ENCODE assay signal across 1 cellular context in the genomic region with DNA sequence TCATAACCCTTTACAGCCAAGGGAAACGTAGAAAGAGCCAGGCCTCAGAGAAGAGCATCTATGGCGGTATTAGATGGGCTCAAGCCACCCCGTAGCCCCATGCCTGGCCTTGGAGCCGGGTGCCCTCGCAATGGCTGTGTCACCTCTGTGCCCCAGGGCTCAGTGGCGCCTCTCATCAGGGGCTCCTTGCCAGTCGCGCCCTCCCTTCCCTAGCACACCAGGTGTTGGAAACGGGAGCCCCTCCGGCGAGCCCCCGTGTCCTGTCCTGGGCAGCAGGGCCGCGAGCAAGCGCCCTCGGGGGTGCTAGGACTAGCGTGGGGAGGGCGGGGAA.
TF ChIP-seq lines count a peak whose summit lies in the region.

No MANE protein-coding gene starts in this region.

TF ChIP-seq in K562, 482 proteins besides CTCF, POLR2A, EP300 and RAD21:
- TF ChIP-seq, protein P1, sequence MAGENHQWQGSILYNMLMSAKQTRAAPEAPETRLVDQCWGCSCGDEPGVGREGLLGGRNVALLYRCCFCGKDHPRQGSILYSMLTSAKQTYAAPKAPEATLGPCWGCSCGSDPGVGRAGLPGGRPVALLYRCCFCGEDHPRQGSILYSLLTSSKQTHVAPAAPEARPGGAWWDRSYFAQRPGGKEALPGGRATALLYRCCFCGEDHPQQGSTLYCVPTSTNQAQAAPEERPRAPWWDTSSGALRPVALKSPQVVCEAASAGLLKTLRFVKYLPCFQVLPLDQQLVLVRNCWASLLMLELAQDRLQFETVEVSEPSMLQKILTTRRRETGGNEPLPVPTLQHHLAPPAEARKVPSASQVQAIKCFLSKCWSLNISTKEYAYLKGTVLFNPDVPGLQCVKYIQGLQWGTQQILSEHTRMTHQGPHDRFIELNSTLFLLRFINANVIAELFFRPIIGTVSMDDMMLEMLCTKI (IDR thresholded peaks at IDR 0.05; ENCODE audit: partially characterized antibody): no peak
- TF ChIP-seq NR1H2 (CRISPR knock-in tag; IDR thresholded peaks at IDR 0.05): no peak
- no peak for TF ChIP-seq IFI16 (CRISPR knock-in tag; IDR thresholded peaks at IDR 0.05)
- no peak for TF ChIP-seq ZNF165 (CRISPR knock-in tag; IDR thresholded peaks at IDR 0.05; ENCODE audit: borderline replicate concordance)
- TF ChIP-seq, protein P2, sequence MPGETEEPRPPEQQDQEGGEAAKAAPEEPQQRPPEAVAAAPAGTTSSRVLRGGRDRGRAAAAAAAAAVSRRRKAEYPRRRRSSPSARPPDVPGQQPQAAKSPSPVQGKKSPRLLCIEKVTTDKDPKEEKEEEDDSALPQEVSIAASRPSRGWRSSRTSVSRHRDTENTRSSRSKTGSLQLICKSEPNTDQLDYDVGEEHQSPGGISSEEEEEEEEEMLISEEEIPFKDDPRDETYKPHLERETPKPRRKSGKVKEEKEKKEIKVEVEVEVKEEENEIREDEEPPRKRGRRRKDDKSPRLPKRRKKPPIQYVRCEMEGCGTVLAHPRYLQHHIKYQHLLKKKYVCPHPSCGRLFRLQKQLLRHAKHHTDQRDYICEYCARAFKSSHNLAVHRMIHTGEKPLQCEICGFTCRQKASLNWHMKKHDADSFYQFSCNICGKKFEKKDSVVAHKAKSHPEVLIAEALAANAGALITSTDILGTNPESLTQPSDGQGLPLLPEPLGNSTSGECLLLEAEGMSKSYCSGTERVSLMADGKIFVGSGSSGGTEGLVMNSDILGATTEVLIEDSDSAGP (CRISPR knock-in tag; IDR thresholded peaks at IDR 0.05): no peak
- TF ChIP-seq HDAC2 (IDR thresholded peaks at IDR 0.05): no peak
- no peak for TF ChIP-seq HMG20A (CRISPR knock-in tag; conservative IDR thresholded peaks at IDR 0.05)
- TF ChIP-seq RFX5 (IDR thresholded peaks at IDR 0.05; ENCODE audit: low read depth, low read length): no peak
- no peak for TF ChIP-seq THRAP3 (IDR thresholded peaks at IDR 0.05; ENCODE audit: borderline replicate concordance)
- no peak for TF ChIP-seq ZNF23 (CRISPR knock-in tag; IDR thresholded peaks at IDR 0.05)
- TF ChIP-seq, protein P3, sequence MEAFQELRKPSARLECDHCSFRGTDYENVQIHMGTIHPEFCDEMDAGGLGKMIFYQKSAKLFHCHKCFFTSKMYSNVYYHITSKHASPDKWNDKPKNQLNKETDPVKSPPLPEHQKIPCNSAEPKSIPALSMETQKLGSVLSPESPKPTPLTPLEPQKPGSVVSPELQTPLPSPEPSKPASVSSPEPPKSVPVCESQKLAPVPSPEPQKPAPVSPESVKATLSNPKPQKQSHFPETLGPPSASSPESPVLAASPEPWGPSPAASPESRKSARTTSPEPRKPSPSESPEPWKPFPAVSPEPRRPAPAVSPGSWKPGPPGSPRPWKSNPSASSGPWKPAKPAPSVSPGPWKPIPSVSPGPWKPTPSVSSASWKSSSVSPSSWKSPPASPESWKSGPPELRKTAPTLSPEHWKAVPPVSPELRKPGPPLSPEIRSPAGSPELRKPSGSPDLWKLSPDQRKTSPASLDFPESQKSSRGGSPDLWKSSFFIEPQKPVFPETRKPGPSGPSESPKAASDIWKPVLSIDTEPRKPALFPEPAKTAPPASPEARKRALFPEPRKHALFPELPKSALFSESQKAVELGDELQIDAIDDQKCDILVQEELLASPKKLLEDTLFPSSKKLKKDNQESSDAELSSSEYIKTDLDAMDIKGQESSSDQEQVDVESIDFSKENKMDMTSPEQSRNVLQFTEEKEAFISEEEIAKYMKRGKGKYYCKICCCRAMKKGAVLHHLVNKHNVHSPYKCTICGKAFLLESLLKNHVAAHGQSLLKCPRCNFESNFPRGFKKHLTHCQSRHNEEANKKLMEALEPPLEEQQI (IDR thresholded peaks at IDR 0.05): no peak
- TF ChIP-seq BCOR (IDR thresholded peaks at IDR 0.05): no peak
- TF ChIP-seq FOXK1 (CRISPR knock-in tag; IDR thresholded peaks at IDR 0.05; ENCODE audit: borderline replicate concordance): no peak
- TF ChIP-seq USF2 (CRISPR knock-in tag; IDR thresholded peaks at IDR 0.05): no peak
- no peak for TF ChIP-seq CREB5 (CRISPR knock-in tag; IDR thresholded peaks at IDR 0.05)
- TF ChIP-seq TCF3 (CRISPR knock-in tag; IDR thresholded peaks at IDR 0.05): no peak
- no peak for TF ChIP-seq ZNF274 (IDR thresholded peaks at IDR 0.05; ENCODE audit: borderline replicate concordance, low read depth, low read length)
